In genomic region chr2:226620176-226620575, GRCh38 we compare ENCODE assay signal across 3 cellular contexts.
A peak's percentile ranks its signal among the peaks of the same experiment; 100 is the strongest.
TF ChIP-seq lines count a peak whose summit lies in the region.

No MANE protein-coding gene starts in this region.

TF ChIP-seq in HepG2, 621 proteins besides CTCF, POLR2A, EP300 and RAD21 (continues in another document):
- TF ChIP-seq, protein P1, sequence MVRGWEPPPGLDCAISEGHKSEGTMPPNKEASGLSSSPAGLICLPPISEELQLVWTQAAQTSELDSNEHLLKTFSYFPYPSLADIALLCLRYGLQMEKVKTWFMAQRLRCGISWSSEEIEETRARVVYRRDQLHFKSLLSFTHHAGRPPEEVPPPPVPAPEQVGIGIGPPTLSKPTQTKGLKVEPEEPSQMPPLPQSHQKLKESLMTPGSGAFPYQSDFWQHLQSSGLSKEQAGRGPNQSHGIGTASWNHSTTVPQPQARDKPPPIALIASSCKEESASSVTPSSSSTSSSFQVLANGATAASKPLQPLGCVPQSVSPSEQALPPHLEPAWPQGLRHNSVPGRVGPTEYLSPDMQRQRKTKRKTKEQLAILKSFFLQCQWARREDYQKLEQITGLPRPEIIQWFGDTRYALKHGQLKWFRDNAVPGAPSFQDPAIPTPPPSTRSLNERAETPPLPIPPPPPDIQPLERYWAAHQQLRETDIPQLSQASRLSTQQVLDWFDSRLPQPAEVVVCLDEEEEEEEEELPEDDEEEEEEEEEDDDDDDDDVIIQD (CRISPR knock-in tag; IDR thresholded peaks at IDR 0.05; ENCODE audit: low read depth): no peak
- no peak for TF ChIP-seq SRSF1 (optimal IDR thresholded peaks at IDR 0.05; ENCODE audit: low read depth, low read length)
- TF ChIP-seq ZNF652 (CRISPR knock-in tag; IDR thresholded peaks at IDR 0.05; ENCODE audit: borderline replicate concordance, low read depth): 0 out of 2 replicates have a peak, but pooled peaks have one; percentile 45
- peak; percentile 23; the same call in 1 of the 2 replicates for TF ChIP-seq ZNF607 (CRISPR knock-in tag; IDR thresholded peaks at IDR 0.05; ENCODE audit: borderline replicate concordance)
- 0 out of 2 replicates have a peak, but pooled peaks have one; percentile 15 for TF ChIP-seq ELF4 (CRISPR knock-in tag; IDR thresholded peaks at IDR 0.05; ENCODE audit: borderline replicate concordance)
- peak; percentile 92 for TF ChIP-seq ZNF121 (CRISPR knock-in tag; IDR thresholded peaks at IDR 0.05)
- TF ChIP-seq PHF5A (CRISPR knock-in tag; IDR thresholded peaks at IDR 0.05; ENCODE audit: low read depth, unreplicated experiment): no peak
- TF ChIP-seq, protein P2, sequence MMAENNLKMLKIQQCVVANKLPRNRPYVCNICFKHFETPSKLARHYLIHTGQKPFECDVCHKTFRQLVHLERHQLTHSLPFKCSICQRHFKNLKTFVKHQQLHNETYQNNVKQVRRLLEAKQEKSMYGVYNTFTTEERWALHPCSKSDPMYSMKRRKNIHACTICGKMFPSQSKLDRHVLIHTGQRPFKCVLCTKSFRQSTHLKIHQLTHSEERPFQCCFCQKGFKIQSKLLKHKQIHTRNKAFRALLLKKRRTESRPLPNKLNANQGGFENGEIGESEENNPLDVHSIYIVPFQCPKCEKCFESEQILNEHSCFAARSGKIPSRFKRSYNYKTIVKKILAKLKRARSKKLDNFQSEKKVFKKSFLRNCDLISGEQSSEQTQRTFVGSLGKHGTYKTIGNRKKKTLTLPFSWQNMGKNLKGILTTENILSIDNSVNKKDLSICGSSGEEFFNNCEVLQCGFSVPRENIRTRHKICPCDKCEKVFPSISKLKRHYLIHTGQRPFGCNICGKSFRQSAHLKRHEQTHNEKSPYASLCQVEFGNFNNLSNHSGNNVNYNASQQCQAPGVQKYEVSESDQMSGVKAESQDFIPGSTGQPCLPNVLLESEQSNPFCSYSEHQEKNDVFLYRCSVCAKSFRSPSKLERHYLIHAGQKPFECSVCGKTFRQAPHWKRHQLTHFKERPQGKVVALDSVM (CRISPR knock-in tag; IDR thresholded peaks at IDR 0.05): peak; percentile 53; the same call in 1 of the 2 replicates
- TF ChIP-seq KLF6 (CRISPR knock-in tag; IDR thresholded peaks at IDR 0.05): no peak

TF ChIP-seq in HCT116, 20 proteins besides CTCF, POLR2A, EP300 and RAD21:
- TF ChIP-seq JUND (IDR thresholded peaks at IDR 0.05) (no peak), CEBPB (IDR thresholded peaks at IDR 0.05; ENCODE audit: low read depth) (no peak), FOSL1 (IDR thresholded peaks at IDR 0.05; ENCODE audit: low read depth) (no peak), CBX3 (IDR thresholded peaks at IDR 0.05; ENCODE audit: low read depth) (no peak), ZBTB33 (IDR thresholded peaks at IDR 0.05; ENCODE audit: extremely low read depth, insufficient replicate concordance, low read length) (no peak), TCF7L2 (IDR thresholded peaks at IDR 0.05; ENCODE audit: borderline replicate concordance, extremely low read depth, insufficient read depth, insufficient read length) (no peak), EZH2phosphoT487 (IDR thresholded peaks at IDR 0.05; ENCODE audit: borderline replicate concordance) (no peak), EGR1 (IDR thresholded peaks at IDR 0.05; ENCODE audit: low read depth) (no peak), ELF1 (IDR thresholded peaks at IDR 0.05; ENCODE audit: borderline replicate concordance, low read depth) (no peak), ZNF274 (IDR thresholded peaks at IDR 0.05; ENCODE audit: low read depth, low read length) (no peak), MAX (IDR thresholded peaks at IDR 0.05) (no peak), SIN3A (IDR thresholded peaks at IDR 0.05; ENCODE audit: low read depth) (no peak), SP1 (IDR thresholded peaks at IDR 0.05; ENCODE audit: low read depth) (no peak), EZH2 (IDR thresholded peaks at IDR 0.05) (no peak), ATF3 (IDR thresholded peaks at IDR 0.05) (no peak), POLR2AphosphoS5 (IDR thresholded peaks at IDR 0.05; ENCODE audit: low read depth, low read length) (no peak), ZFX (IDR thresholded peaks at IDR 0.05) (no peak), YY1 (IDR thresholded peaks at IDR 0.05; ENCODE audit: extremely low read depth, insufficient replicate concordance, low read depth, low read length) (no peak), SRF (IDR thresholded peaks at IDR 0.05; ENCODE audit: low read depth) (no peak)
- TF ChIP-seq, protein P3, sequence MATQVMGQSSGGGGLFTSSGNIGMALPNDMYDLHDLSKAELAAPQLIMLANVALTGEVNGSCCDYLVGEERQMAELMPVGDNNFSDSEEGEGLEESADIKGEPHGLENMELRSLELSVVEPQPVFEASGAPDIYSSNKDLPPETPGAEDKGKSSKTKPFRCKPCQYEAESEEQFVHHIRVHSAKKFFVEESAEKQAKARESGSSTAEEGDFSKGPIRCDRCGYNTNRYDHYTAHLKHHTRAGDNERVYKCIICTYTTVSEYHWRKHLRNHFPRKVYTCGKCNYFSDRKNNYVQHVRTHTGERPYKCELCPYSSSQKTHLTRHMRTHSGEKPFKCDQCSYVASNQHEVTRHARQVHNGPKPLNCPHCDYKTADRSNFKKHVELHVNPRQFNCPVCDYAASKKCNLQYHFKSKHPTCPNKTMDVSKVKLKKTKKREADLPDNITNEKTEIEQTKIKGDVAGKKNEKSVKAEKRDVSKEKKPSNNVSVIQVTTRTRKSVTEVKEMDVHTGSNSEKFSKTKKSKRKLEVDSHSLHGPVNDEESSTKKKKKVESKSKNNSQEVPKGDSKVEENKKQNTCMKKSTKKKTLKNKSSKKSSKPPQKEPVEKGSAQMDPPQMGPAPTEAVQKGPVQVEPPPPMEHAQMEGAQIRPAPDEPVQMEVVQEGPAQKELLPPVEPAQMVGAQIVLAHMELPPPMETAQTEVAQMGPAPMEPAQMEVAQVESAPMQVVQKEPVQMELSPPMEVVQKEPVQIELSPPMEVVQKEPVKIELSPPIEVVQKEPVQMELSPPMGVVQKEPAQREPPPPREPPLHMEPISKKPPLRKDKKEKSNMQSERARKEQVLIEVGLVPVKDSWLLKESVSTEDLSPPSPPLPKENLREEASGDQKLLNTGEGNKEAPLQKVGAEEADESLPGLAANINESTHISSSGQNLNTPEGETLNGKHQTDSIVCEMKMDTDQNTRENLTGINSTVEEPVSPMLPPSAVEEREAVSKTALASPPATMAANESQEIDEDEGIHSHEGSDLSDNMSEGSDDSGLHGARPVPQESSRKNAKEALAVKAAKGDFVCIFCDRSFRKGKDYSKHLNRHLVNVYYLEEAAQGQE (IDR thresholded peaks at IDR 0.05; ENCODE audit: low read depth): no peak
TF ChIP-seq in HCT116: peak in this region for 0.

TF ChIP-seq in WTC11, 78 proteins besides CTCF, POLR2A, EP300 and RAD21:
- TF ChIP-seq, protein P4, sequence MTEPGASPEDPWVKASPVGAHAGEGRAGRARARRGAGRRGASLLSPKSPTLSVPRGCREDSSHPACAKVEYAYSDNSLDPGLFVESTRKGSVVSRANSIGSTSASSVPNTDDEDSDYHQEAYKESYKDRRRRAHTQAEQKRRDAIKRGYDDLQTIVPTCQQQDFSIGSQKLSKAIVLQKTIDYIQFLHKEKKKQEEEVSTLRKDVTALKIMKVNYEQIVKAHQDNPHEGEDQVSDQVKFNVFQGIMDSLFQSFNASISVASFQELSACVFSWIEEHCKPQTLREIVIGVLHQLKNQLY (CRISPR knock-in tag; IDR thresholded peaks at IDR 0.05): no peak
- TF ChIP-seq ZNF121 (CRISPR knock-in tag; IDR thresholded peaks at IDR 0.05): peak; percentile 18; the same call in 1 of the 2 replicates
